In the genomic region with DNA sequence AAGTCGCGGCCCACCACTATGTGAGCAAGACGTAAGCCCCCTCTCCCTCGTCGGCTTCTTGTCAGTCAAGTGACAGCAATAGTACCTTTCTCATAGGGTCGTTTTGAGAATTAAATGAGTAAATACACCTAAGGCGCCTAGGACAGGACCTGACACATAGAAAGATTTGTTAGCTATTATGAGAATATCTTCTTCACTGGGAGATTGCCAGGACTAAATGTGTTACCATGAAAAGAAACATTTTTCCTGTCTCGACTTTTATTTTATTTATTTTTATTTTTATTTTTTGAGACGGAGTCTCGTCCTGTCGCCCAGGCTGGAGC, we compare ENCODE assay signal across 8 cellular contexts. TPM values are rescaled to one million over a fixed set of nuclear protein-coding genes. Genes with fewer than 3 reads are reported as not detected.
A peak's percentile ranks its signal among the peaks of the same experiment; 100 is the strongest.
DNase-seq lines count a peak whose midpoint lies in the region; FAIRE-seq and TF ChIP-seq lines count a peak whose summit lies in the region.

No MANE protein-coding gene starts in this region.

- no peaks in the 10 kb centered on the region for H3K27me3 Mint-ChIP-seq in activated CD4-positive, alpha-beta memory T cell treated with anti-CD3 and anti-CD28 coated beads for 36 hours

- H3K27me3 ChIP-seq in H7 (ENCODE audit: control insufficient read depth, insufficient read depth, low read length) = no peaks in the 10 kb centered on the region
- H3K27me3 ChIP-seq in hepatocyte = no peaks in the 10 kb centered on the region
- no peaks in the 10 kb centered on the region for H3K27me3 ChIP-seq in small intestine (ENCODE audit: control insufficient read depth in 2 of 2, insufficient read depth in 2 of 2, low read length in 2 of 2)

- peak overlapping the region; percentile 76 for H3K4me3 Mint-ChIP-seq in activated CD4-positive, alpha-beta memory T cell treated with anti-CD3 and anti-CD28 coated beads for 36 hours

- H3K9me3 Mint-ChIP-seq in activated CD4-positive, alpha-beta memory T cell treated with anti-CD3 and anti-CD28 coated beads for 36 hours = no peaks in the 10 kb centered on the region

- peaks cover 46% of the 10 kb centered on the region for H3K79me2 ChIP-seq in hepatocyte

- H3K9me2 ChIP-seq in hepatocyte (replicated peaks; ENCODE audit: insufficient read depth) = no peaks in the 10 kb centered on the region

- WGBS in hepatocyte (ENCODE audit: low lambda C conversion rate, missing lambda C conversion rate) = 34% methylated on average over 11 of the region's 11 CpGs
- WGBS in small intestine, 3 donors = 7 to 12% (median 10%) methylated on average over 11 of the region's 11 CpGs

- peak overlapping the region; percentile 96 for H3K27ac Mint-ChIP-seq in activated CD4-positive, alpha-beta memory T cell treated with anti-CD3 and anti-CD28 coated beads for 36 hours

- peak overlapping the region; percentile 93 for H3K4me3 ChIP-seq in H7 (ENCODE audit: insufficient read depth, low read depth, low read length)
- H3K4me3 ChIP-seq in hepatocyte = peak overlapping the region; percentile 60
- peak overlapping the region; percentile 54 to 71 for H3K4me3 ChIP-seq in small intestine (ENCODE audit: low read depth in 1 of 2, low read length in 2 of 2)

- peak; percentile 62 for DNase-seq in H7
- DNase-seq in activated CD4-positive, alpha-beta memory T cell treated with anti-CD3 and anti-CD28 coated beads for 36 hours = no peak
- DNase-seq in hepatocyte (ENCODE audit: low spot score) = no peak
- no peak for DNase-seq in small intestine
- no peak for DNase-seq in mucosa of gallbladder (ENCODE audit: low spot score)
- DNase-seq in NCI-H1092 treated with DMSO at 0.1 percent for 48 hours (lab: John Stamatoyannopoulos, UW) = no peak
- no peak for DNase-seq in NAMALWA (ENCODE audit: low spot score)
- no peak for DNase-seq in D341Med (ENCODE audit: low spot score)

- peaks cover 8% of the 10 kb centered on the region for H3K4me1 ChIP-seq in hepatocyte (ENCODE audit: insufficient read depth)
- peaks cover 0 to 6% of the 10 kb centered on the region in 2 donors for H3K4me1 ChIP-seq in small intestine (ENCODE audit: control insufficient read depth in 2 of 2, insufficient read depth in 1 of 2, low read depth in 1 of 2, low read length in 1 of 2)

- TF ChIP-seq CTCF in hepatocyte (IDR thresholded peaks at IDR 0.05; ENCODE audit: poor library complexity) = no peak

- H4K20me1 ChIP-seq in hepatocyte (ENCODE audit: insufficient read depth, poor library complexity, severe bottlenecking) = no peaks in the 10 kb centered on the region

- peaks cover 41% of the 10 kb centered on the region for H3K4me1 Mint-ChIP-seq in activated CD4-positive, alpha-beta memory T cell treated with anti-CD3 and anti-CD28 coated beads for 36 hours (ENCODE audit: low read depth)

- H2AFZ ChIP-seq in hepatocyte = peak overlapping the region; percentile 47

- peak overlapping the region; percentile 85 for H3K4me2 ChIP-seq in hepatocyte

- intact Hi-C loops in activated CD4-positive, alpha-beta memory T cell treated with anti-CD3 and anti-CD28 coated beads for 36 hours (cut with micrococcal nuclease) = loop anchor here (1.0 to 5.0 kb wide), 4 partner anchors 10 to 289 kb away; a partner anchor contains a TSS

- H3K36me3 Mint-ChIP-seq in activated CD4-positive, alpha-beta memory T cell treated with anti-CD3 and anti-CD28 coated beads for 36 hours = peaks cover 56% of the 10 kb centered on the region

- no peaks in the 10 kb centered on the region for H3K9me3 ChIP-seq in hepatocyte (ENCODE audit: low read depth)
- no peaks in the 10 kb centered on the region for H3K9me3 ChIP-seq in small intestine (ENCODE audit: control insufficient read depth, low read depth)

- H3K36me3 ChIP-seq in H7 (replicated peaks; ENCODE audit: control insufficient read depth, insufficient read depth, low read length) = peaks cover 7% of the 10 kb centered on the region
- H3K36me3 ChIP-seq in hepatocyte (replicated peaks; ENCODE audit: insufficient read depth, low read depth) = no peaks in the 10 kb centered on the region
- peaks cover 5 to 8% of the 10 kb centered on the region in 2 donors for H3K36me3 ChIP-seq in small intestine (ENCODE audit: control insufficient read depth in 2 of 2, insufficient read depth in 2 of 2, low read length in 2 of 2)

- H3K27ac ChIP-seq in hepatocyte (peak overlapping the region; percentile 96), small intestine (ENCODE audit: low read depth in 1 of 2, low read length in 1 of 2) (peak overlapping the region; percentile 84 to 98)

- CTCF ChIA-PET in activated CD4-positive, alpha-beta memory T cell treated with anti-CD3 and anti-CD28 coated beads for 36 hours (lab: Charles Lee) = interaction anchor here (0.7 to 5.4 kb wide), 8 partner anchors 12 to 147 kb away, joined by 3 to 78 read pairs (median 8); a partner anchor contains a TSS

- FAIRE-seq in small intestine (lab: Jason Lieb, UNC) = no peak

- POLR2A ChIA-PET in activated CD4-positive, alpha-beta memory T cell treated with anti-CD3 and anti-CD28 coated beads for 36 hours (lab: Charles Lee) = interaction anchor here (0.6 to 5.2 kb wide), 12 partner anchors 11 to 183 kb away, joined by 3 to 85 read pairs (median 14); a partner anchor contains a TSS

RNA-seq across cellular contexts. Expression of a gene that starts 0.8 kb away (rescaled TPM):
- total RNA-seq in H7 (2014; rRNA removed; shearing (Covaris generic)) = 286 and 290 TPM in 2 replicates
- 100 to 1,000 TPM in 1 of 2 experiments, 10 to 100 TPM in 1; 99.5 to 105 TPM for total RNA-seq in activated CD4-positive, alpha-beta memory T cell treated with anti-CD3 and anti-CD28 coated beads for 36 hours
- total RNA-seq in hepatocyte (60.7 and 81.4 TPM in 2 replicates), mucosa of gallbladder (43.4 TPM)
- polyA plus RNA-seq in hepatocyte (77.1 and 96.9 TPM in 2 replicates), small intestine (10 to 100 TPM; 53.5 to 65.9 (median 60.0) TPM)

RNA-seq across cellular contexts. Expression of a gene that starts 19.7 kb away (rescaled TPM):
- 31.9 and 33.2 TPM in 2 replicates for total RNA-seq in H7 (2014; rRNA removed; shearing (Covaris generic))
- 10 to 100 TPM; 61.3 to 62.2 TPM for total RNA-seq in activated CD4-positive, alpha-beta memory T cell treated with anti-CD3 and anti-CD28 coated beads for 36 hours
- total RNA-seq in hepatocyte (16.9 TPM in 2 replicates), mucosa of gallbladder (25.0 TPM)
- polyA plus RNA-seq in hepatocyte (18.1 and 19.3 TPM in 2 replicates), small intestine (10 to 100 TPM; 13.4 to 18.6 (median 15.9) TPM)

RNA-seq across cellular contexts. Expression of a gene that starts 28.4 kb away (rescaled TPM):
- 1.4 and 2.7 TPM in 2 replicates for total RNA-seq in H7 (2014; rRNA removed; shearing (Covaris generic))
- total RNA-seq in activated CD4-positive, alpha-beta memory T cell treated with anti-CD3 and anti-CD28 coated beads for 36 hours = 1 to 10 TPM in 1 of 2 experiments, under 1 TPM in 1; 0.90 to 2.3 TPM
- total RNA-seq in hepatocyte = 0.17 and 0.60 TPM in 2 replicates
- 0.64 and 3.3 TPM in 2 replicates for polyA plus RNA-seq in hepatocyte
- polyA plus RNA-seq in small intestine = under 1 TPM in 1 of 3 donors, not detected in 2; 0.48 TPM
- 3.0 TPM for total RNA-seq in mucosa of gallbladder

RNA-seq across cellular contexts. Expression of a gene that starts 34.3 kb away (rescaled TPM):
- 6.1 and 11.5 TPM in 2 replicates for total RNA-seq in H7 (2014; rRNA removed; shearing (Covaris generic))
- total RNA-seq in activated CD4-positive, alpha-beta memory T cell treated with anti-CD3 and anti-CD28 coated beads for 36 hours = 1 to 10 TPM; 3.9 to 4.0 TPM
- total RNA-seq in hepatocyte (3.3 and 4.5 TPM in 2 replicates), mucosa of gallbladder (7.6 TPM)
- polyA plus RNA-seq in hepatocyte (12.0 and 14.8 TPM in 2 replicates), small intestine (1 to 10 TPM; 3.0 to 8.7 (median 4.6) TPM)
